In genomic region chr7:102095933-102096332, GRCh38 we compare ENCODE assay signal across 17 cellular contexts.
"Had no signal": no experiment of that assay in that cellular context is flagged by ENCODE, and none has a peak within 500 bp of the region (broad histone marks: within the 10 kb centered on the region; RNA-seq: fewer than 3 reads in every experiment).

No MANE protein-coding gene starts in this region.

- H3K36me3 Mint-ChIP-seq: natural killer cell treated with Interleukin-12 subunit alpha and Interleukin-12 subunit beta and Interleukin-15 and Interleukin-18, amount 100 ng/mL, for 72 hours had no signal

- H3K4me3 Mint-ChIP-seq: activated B cell treated with CpG ODN at 0.5 μM for 24 hours; activated CD4-positive, alpha-beta memory T cell treated with anti-CD3 and anti-CD28 coated beads, Interleukin-2, amount 10 ng/mL, durations not matched to agents 7 days and 5 days; activated naive CD8-positive, alpha-beta T cell; effector memory CD8-positive, alpha-beta T cell; natural killer cell treated with Interleukin-12 subunit alpha and Interleukin-12 subunit beta and Interleukin-15 and Interleukin-18, amount 100 ng/mL, for 72 hours; stimulated activated naive CD8-positive, alpha-beta T cell treated with anti-CD3 and anti-CD28 coated beads, Interleukin-15, Interleukin-2, amounts not matched to agents 100 ng/mL and 50 ng/mL, for 24 hours; T-cell had no signal

- H3K9me3 ChIP-seq: prostate gland, transverse colon had no signal

- H3K4me1 Mint-ChIP-seq: activated B cell treated with CpG ODN at 0.5 μM for 24 hours; activated CD4-positive, alpha-beta memory T cell treated with anti-CD3 and anti-CD28 coated beads, Interleukin-2, amount 10 ng/mL, durations not matched to agents 7 days and 5 days had no signal

- H3K4me3 ChIP-seq: cardiac muscle cell, lung, prostate gland, transverse colon had no signal

- H3K27me3 Mint-ChIP-seq: activated B cell treated with CpG ODN at 0.5 μM for 24 hours; activated CD4-positive, alpha-beta memory T cell treated with anti-CD3 and anti-CD28 coated beads, Interleukin-2, amount 10 ng/mL, durations not matched to agents 7 days and 5 days; activated naive CD8-positive, alpha-beta T cell; effector memory CD8-positive, alpha-beta T cell; natural killer cell treated with Interleukin-12 subunit alpha and Interleukin-12 subunit beta and Interleukin-15 and Interleukin-18, amount 100 ng/mL, for 72 hours; stimulated activated naive CD8-positive, alpha-beta T cell treated with anti-CD3 and anti-CD28 coated beads, Interleukin-15, Interleukin-2, amounts not matched to agents 100 ng/mL and 50 ng/mL, for 24 hours; T-cell had no signal

- H3K4me1 ChIP-seq: prostate gland had no signal

- DNase-seq: activated B cell treated with CpG ODN at 0.5 μM for 24 hours; activated CD4-positive, alpha-beta memory T cell treated with anti-CD3 and anti-CD28 coated beads, Interleukin-2, amount 10 ng/mL, durations not matched to agents 7 days and 5 days; activated CD4-positive, alpha-beta T cell treated with anti-CD3 and anti-CD28 coated beads for 48 hours; amygdala; effector memory CD8-positive, alpha-beta T cell; foreskin fibroblast; occipital lobe; right cardiac atrium; stimulated activated CD4-positive, alpha-beta T cell treated with anti-CD3 and anti-CD28 coated beads, Interleukin-2, amount 100 ng/mL, for 48 hours; T-cell; transverse colon had no signal

- H3K27me3 ChIP-seq: cardiac muscle cell, transverse colon had no signal

- ATAC-seq: effector memory CD8-positive, alpha-beta T cell; natural killer cell treated with Interleukin-12 subunit alpha and Interleukin-12 subunit beta and Interleukin-15 and Interleukin-18, amount 100 ng/mL, for 72 hours; right cardiac atrium; T-cell had no signal

- H3K36me3 ChIP-seq: cardiac muscle cell, prostate gland, transverse colon had no signal

- H3K27ac ChIP-seq: cardiac muscle cell, prostate gland had no signal

- H3K9me3 Mint-ChIP-seq: activated B cell treated with CpG ODN at 0.5 μM for 24 hours; activated CD4-positive, alpha-beta memory T cell treated with anti-CD3 and anti-CD28 coated beads, Interleukin-2, amount 10 ng/mL, durations not matched to agents 7 days and 5 days; effector memory CD8-positive, alpha-beta T cell; natural killer cell treated with Interleukin-12 subunit alpha and Interleukin-12 subunit beta and Interleukin-15 and Interleukin-18, amount 100 ng/mL, for 72 hours; stimulated activated naive CD8-positive, alpha-beta T cell treated with anti-CD3 and anti-CD28 coated beads, Interleukin-15, Interleukin-2, amounts not matched to agents 100 ng/mL and 50 ng/mL, for 24 hours; T-cell had no signal

- H3K27ac Mint-ChIP-seq: activated B cell treated with CpG ODN at 0.5 μM for 24 hours; activated CD4-positive, alpha-beta memory T cell treated with anti-CD3 and anti-CD28 coated beads, Interleukin-2, amount 10 ng/mL, durations not matched to agents 7 days and 5 days; activated naive CD8-positive, alpha-beta T cell; effector memory CD8-positive, alpha-beta T cell; natural killer cell treated with Interleukin-12 subunit alpha and Interleukin-12 subunit beta and Interleukin-15 and Interleukin-18, amount 100 ng/mL, for 72 hours; stimulated activated naive CD8-positive, alpha-beta T cell treated with anti-CD3 and anti-CD28 coated beads, Interleukin-15, Interleukin-2, amounts not matched to agents 100 ng/mL and 50 ng/mL, for 24 hours; T-cell had no signal
